ENCODE assay signal across 28 cellular contexts in genomic region chr11:87254582-87254981, GRCh38.
"Had no signal": no experiment of that assay in that cellular context is flagged by ENCODE, and none has a peak within 500 bp of the region (broad histone marks: within the 10 kb centered on the region; RNA-seq: fewer than 3 reads in every experiment).

No MANE protein-coding gene starts in this region.

- H3K4me1 ChIP-seq: lower lobe of right lung, pancreas, prostate gland, right lobe of liver, testis, thyroid gland, upper lobe of left lung, vagina had no signal

- H3K36me3 Mint-ChIP-seq: naive B cell, natural killer cell had no signal

- H3K27ac ChIP-seq: lower lobe of right lung, pancreas, prostate gland, right lobe of liver, skin epidermis, stomach, testis, thyroid gland, upper lobe of left lung, vagina had no signal

- H3K9me3 Mint-ChIP-seq: naive B cell, natural killer cell, neural crest cell had no signal

- ATAC-seq: left lobe of liver; lower lobe of right lung; natural killer cell; pancreas; right lobe of liver; stimulated activated naive B cell treated with anti-CD40 and anti-IgM and Interleukin-4, amounts not matched to agents 10 μg/mL and 1 μg/mL and 100 μg/mL, for 72 hours; stimulated activated naive CD8-positive, alpha-beta T cell treated with anti-CD3 and anti-CD28 coated beads, Interleukin-15, Interleukin-2, amounts not matched to agents 100 U/mL and 50 U/mL, for 24 hours had no signal

- H3K9me3 ChIP-seq: lower lobe of right lung, pancreas, prostate gland, right lobe of liver, stomach, testis, thyroid gland, transverse colon, upper lobe of left lung, vagina had no signal

- H3K36me3 ChIP-seq: lower lobe of right lung, pancreas, prostate gland, right lobe of liver, stomach, thyroid gland, transverse colon, upper lobe of left lung, vagina had no signal

- DNase-seq: hippocampal formation; kidney glomerular epithelial cell; left cardiac atrium; lower lobe of right lung; mammary epithelial cell; mesenchymal stem cell; naive B cell; natural killer cell; nucleus accumbens; pancreas; posterior cingulate gyrus; right lobe of liver; stimulated activated CD4-positive, alpha-beta T cell treated with anti-CD3 and anti-CD28 coated beads, Interleukin-12 subunit alpha, Interleukin-12 subunit beta, amount 100 ng/mL, for 4 hours; stimulated activated CD4-positive, alpha-beta T cell treated with anti-CD3 and anti-CD28 coated beads, Interleukin-15, amount 100 ng/mL, for 24 hours; stimulated activated CD4-positive, alpha-beta T cell treated with anti-CD3 and anti-CD28 coated beads, Interleukin-2, amount 100 ng/mL, for 24 hours; stimulated activated CD4-positive, alpha-beta T cell treated with anti-CD3 and anti-CD28 coated beads, Interleukin-4, amount 100 ng/mL, for 1 hour; stimulated activated naive B cell treated with anti-CD40 and anti-IgM and Interleukin-4, amounts not matched to agents 10 μg/mL and 1 μg/mL and 100 μg/mL, for 72 hours; stimulated activated naive CD8-positive, alpha-beta T cell treated with anti-CD3 and anti-CD28 coated beads, Interleukin-15, Interleukin-2, amounts not matched to agents 100 U/mL and 50 U/mL, for 24 hours; stomach; testis; thyroid gland; transverse colon; upper lobe of left lung had no signal

- H3K4me3 ChIP-seq: lower lobe of right lung, pancreas, prostate gland, right lobe of liver, skin epidermis, stomach, testis, thyroid gland, transverse colon, upper lobe of left lung, vagina had no signal

- H3K27me3 Mint-ChIP-seq: naive B cell; stimulated activated naive B cell treated with anti-CD40 and anti-IgM and Interleukin-4, amounts not matched to agents 10 μg/mL and 1 μg/mL and 100 μg/mL, for 72 hours had no signal

- H3K4me3 Mint-ChIP-seq: natural killer cell; neural crest cell; stimulated activated naive B cell treated with anti-CD40 and anti-IgM and Interleukin-4, amounts not matched to agents 10 μg/mL and 1 μg/mL and 100 μg/mL, for 72 hours had no signal

- H3K27me3 ChIP-seq: pancreas, right lobe of liver, stomach, testis, thyroid gland, transverse colon, upper lobe of left lung, vagina had no signal

- H3K27ac Mint-ChIP-seq: stimulated activated naive B cell treated with anti-CD40 and anti-IgM and Interleukin-4, amounts not matched to agents 10 μg/mL and 1 μg/mL and 100 μg/mL, for 72 hours had no signal
